Comparison of ENCODE assay signal across 27 cellular contexts in the genomic region with DNA sequence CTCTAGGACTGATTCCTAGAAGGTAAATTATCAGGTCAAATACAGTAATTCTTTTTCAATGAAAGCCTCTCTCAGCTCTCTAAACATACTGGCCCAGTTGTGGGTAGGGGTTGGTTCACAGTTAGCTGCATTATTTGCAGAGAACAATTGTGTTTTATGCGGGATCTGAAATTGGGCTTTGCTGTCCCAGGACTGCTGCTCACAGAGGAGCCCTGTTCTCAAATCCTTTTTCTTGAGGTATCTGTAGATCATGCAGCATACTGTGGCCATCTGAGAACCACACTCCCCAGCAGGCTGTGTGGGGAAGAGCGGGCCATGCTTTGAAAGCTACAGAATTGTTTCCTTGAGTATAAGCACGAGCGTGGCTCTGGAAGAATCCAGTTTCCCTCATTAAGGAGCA. TPM values are rescaled to one million over a fixed set of nuclear protein-coding genes. Genes with fewer than 3 reads are reported as not detected.
DNase-seq lines count a peak whose midpoint lies in the region; ATAC-seq and TF ChIP-seq lines count a peak whose summit lies in the region.
"Had no signal": no experiment of that assay in that cellular context is flagged by ENCODE, and none has a peak within 500 bp of the region (broad histone marks: within the 10 kb centered on the region; RNA-seq: fewer than 3 reads in every experiment).

No MANE protein-coding gene starts in this region.

- H3K36me3 Mint-ChIP-seq in activated naive CD4-positive, alpha-beta T cell treated with anti-CD3 and anti-CD28 coated beads, Interleukin-2, amount 50 U/mL, for 72 hours: peaks cover 0 to 7% of the 10 kb centered on the region in 2 donors

- peak; percentile 63 for DNase-seq in globus pallidus (ENCODE audit: low spot score)
- peak; percentile 41 for DNase-seq in midbrain (lab: John Stamatoyannopoulos, UW)
- peak; percentile 89 for DNase-seq in pons (ENCODE audit: low spot score)
- peak; percentile 38 for DNase-seq in superior temporal gyrus (ENCODE audit: extremely low spot score)
- DNase-seq in OCI-M2 (lab: John Stamatoyannopoulos, UW; ENCODE audit: unreplicated experiment): no peak
- no peak for DNase-seq in activated naive CD4-positive, alpha-beta T cell treated with anti-CD3 and anti-CD28 coated beads, Interleukin-2, amount 50 U/mL, for 72 hours (ENCODE audit: low spot score in 2 of 2)
- DNase-seq in ascending aorta (ENCODE audit: low spot score in 2 of 2): no peak
- DNase-seq in Karpas-422: no peak
- DNase-seq: 8988T; ACHN; BE2C; CD4-positive, alpha-beta memory T cell; CD4-positive, CD25-positive, alpha-beta regulatory T cell; COR-L47; DMS 273 treated with DMSO at 0.1 percent for 48 hours; DMS153; DMS53; DMS79; DND-41; EL; GDM1 had no signal

- no peak overlapping the region for H2AFZ ChIP-seq in Karpas-422 (ENCODE audit: low read length)

- H3K27me3 ChIP-seq in ascending aorta: no peaks in the 10 kb centered on the region
- no peaks in the 10 kb centered on the region for H3K27me3 ChIP-seq in Karpas-422 (ENCODE audit: low read length)
- H3K27me3 ChIP-seq: BE2C, BLaER1 had no signal

- no peaks in the 10 kb centered on the region for H3K9me3 Mint-ChIP-seq in activated naive CD4-positive, alpha-beta T cell treated with anti-CD3 and anti-CD28 coated beads, Interleukin-2, amount 50 U/mL, for 72 hours
- H3K9me3 Mint-ChIP-seq: CD14-positive monocyte; CD4-positive, alpha-beta memory T cell; CD8-positive, alpha-beta memory T cell had no signal

- no peaks in the 10 kb centered on the region for H3K9me2 ChIP-seq in Karpas-422 (replicated peaks; ENCODE audit: insufficient read depth, low read length)

- H3K4me3 ChIP-seq in ascending aorta (no peak overlapping the region), Karpas-422 (ENCODE audit: low read length) (no peak overlapping the region)
- H3K4me3 ChIP-seq: BLaER1, GM12878 had no signal

- H3K9ac ChIP-seq in Karpas-422 (ENCODE audit: low read length): no peak overlapping the region
- H3K9ac ChIP-seq: BLaER1 had no signal

- intact Hi-C loops in ascending aorta (cut with DNase I): no loop called here

- H4K20me1 ChIP-seq in Karpas-422 (ENCODE audit: insufficient read depth, low read depth, low read length): 0 out of 2 replicates have a peak, but pooled peaks cover under 1% of the 10 kb centered on the region
- H4K20me1 ChIP-seq: BLaER1 had no signal

- H3K36me3 ChIP-seq in ascending aorta (peaks cover 55 to 79% of the 10 kb centered on the region in 2 donors), Karpas-422 (ENCODE audit: insufficient read depth, low read length) (peaks cover 7% of the 10 kb centered on the region; the same call in 1 of the 2 replicates)

- H3K27ac Mint-ChIP-seq in activated naive CD4-positive, alpha-beta T cell treated with anti-CD3 and anti-CD28 coated beads, Interleukin-2, amount 50 U/mL, for 72 hours: no peak overlapping the region
- H3K27ac Mint-ChIP-seq: CD14-positive monocyte; CD4-positive, alpha-beta memory T cell; CD4-positive, CD25-positive, alpha-beta regulatory T cell; CD8-positive, alpha-beta memory T cell had no signal

- ATAC-seq in activated naive CD4-positive, alpha-beta T cell treated with anti-CD3 and anti-CD28 coated beads, Interleukin-2, amount 50 U/mL, for 72 hours: no peak
- ATAC-seq: GM12878 had no signal

- no peaks in the 10 kb centered on the region for H3K4me1 ChIP-seq in ascending aorta
- no peaks in the 10 kb centered on the region for H3K4me1 ChIP-seq in Karpas-422 (ENCODE audit: low read length)
- H3K4me1 ChIP-seq: BE2C had no signal

- no peak overlapping the region for H3K4me2 ChIP-seq in Karpas-422 (ENCODE audit: low read depth, low read length, poor library complexity, severe bottlenecking)
- H3K4me2 ChIP-seq: BLaER1 had no signal

- TF ChIP-seq CTCF in ascending aorta (IDR thresholded peaks at IDR 0.05): no peak

- no peaks in the 10 kb centered on the region for H3K9me3 ChIP-seq in ascending aorta
- H3K9me3 ChIP-seq in Karpas-422 (ENCODE audit: low read length): no peaks in the 10 kb centered on the region
- H3K9me3 ChIP-seq: BE2C, BLaER1 had no signal

- no peaks in the 10 kb centered on the region for H3K79me2 ChIP-seq in Karpas-422 (ENCODE audit: low read length)

- no peak overlapping the region for H3K27ac ChIP-seq in ascending aorta
- no peak overlapping the region for H3K27ac ChIP-seq in Karpas-422 (ENCODE audit: low read length)
- H3K27ac ChIP-seq: BLaER1 had no signal

RNA-seq across cellular contexts. Expression of gene MTHFSD, which starts 17.5 kb away (rescaled TPM):
- 10 to 100 TPM; 20.5 to 21.8 TPM for total RNA-seq in activated naive CD4-positive, alpha-beta T cell treated with anti-CD3 and anti-CD28 coated beads, Interleukin-2, amount 50 U/mL, for 72 hours
- 44.1 TPM for total RNA-seq in ascending aorta
- total RNA-seq in Karpas-422 (2014; rRNA removed; shearing (Covaris generic); ENCODE audit: low replicate concordance): 18.8 and 21.8 TPM in 2 replicates

RNA-seq across cellular contexts. Expression of gene FOXF1, which starts 27.2 kb away (rescaled TPM):
- total RNA-seq in activated naive CD4-positive, alpha-beta T cell treated with anti-CD3 and anti-CD28 coated beads, Interleukin-2, amount 50 U/mL, for 72 hours: not detected
- 3.2 TPM for total RNA-seq in ascending aorta
- not detected in 2 replicates for total RNA-seq in Karpas-422 (2014; rRNA removed; shearing (Covaris generic); ENCODE audit: low replicate concordance)
- total RNA-seq: A673; CD4-positive, alpha-beta memory T cell; CD4-positive, CD25-positive, alpha-beta regulatory T cell; CD8-positive, alpha-beta memory T cell; G401; GM12878 had no signal

RNA-seq across cellular contexts. Expression of gene FOXC2, which starts 29.1 kb away (rescaled TPM):
- not detected for total RNA-seq in activated naive CD4-positive, alpha-beta T cell treated with anti-CD3 and anti-CD28 coated beads, Interleukin-2, amount 50 U/mL, for 72 hours
- 57.2 TPM for total RNA-seq in ascending aorta
- 0.07 TPM in 1 of 2 replicates, not detected in the other for total RNA-seq in Karpas-422 (2014; rRNA removed; shearing (Covaris generic); ENCODE audit: low replicate concordance)
- total RNA-seq: CD4-positive, alpha-beta memory T cell; CD4-positive, CD25-positive, alpha-beta regulatory T cell; CD8-positive, alpha-beta memory T cell; GM12878 had no signal

RNA-seq across cellular contexts. Expression of gene FOXL1, which starts 40.9 kb away (rescaled TPM):
- not detected for total RNA-seq in activated naive CD4-positive, alpha-beta T cell treated with anti-CD3 and anti-CD28 coated beads, Interleukin-2, amount 50 U/mL, for 72 hours
- 35.7 TPM for total RNA-seq in ascending aorta
- total RNA-seq in Karpas-422 (2014; rRNA removed; shearing (Covaris generic); ENCODE audit: low replicate concordance): not detected in 2 replicates
- total RNA-seq: CD4-positive, alpha-beta memory T cell; CD4-positive, CD25-positive, alpha-beta regulatory T cell; CD8-positive, alpha-beta memory T cell; GM12878 had no signal

Comparison
In these comparisons a context has a peak if more than half of its experiments do, and no peak if none do; other contexts are left out.
1. DNase-seq: peak in globus pallidus (single experiment), midbrain (single experiment), pons (single experiment) and superior temporal gyrus (single experiment); none in OCI-M2 (single experiment), activated naive CD4-positive, alpha-beta T cell treated with anti-CD3 and anti-CD28 coated beads, Interleukin-2, amount 50 U/mL, for 72 hours (0 of 2), ascending aorta (0 of 2) and Karpas-422 (single experiment).
2. RNA of gene FOXC2, which starts 29.1 kb away (total RNA-seq): 57.2 TPM in ascending aorta (single experiment); not detected in activated naive CD4-positive, alpha-beta T cell treated with anti-CD3 and anti-CD28 coated beads, Interleukin-2, amount 50 U/mL, for 72 hours and 0.07 TPM in Karpas-422; every median in the first group is over 10 times any median in the second.